Comparison of ENCODE assay signal across 24 cellular contexts in genomic region chr12:130666645-130667044, GRCh38. TPM values are rescaled to one million over a fixed set of nuclear protein-coding genes. Genes with fewer than 3 reads are reported as not detected.
"Had no signal": no experiment of that assay in that cellular context is flagged by ENCODE, and none has a peak within 500 bp of the region (broad histone marks: within the 10 kb centered on the region; RNA-seq: fewer than 3 reads in every experiment).

No MANE protein-coding gene starts in this region.

- ATAC-seq: Panc1, SK-N-SH treated with all-trans-retinoic acid at 6 μM for 48 hours, T-cell had no signal

- H3K4me2 ChIP-seq: PC-9 had no signal

- H3K36me3 Mint-ChIP-seq: T-cell had no signal

- H3K4me3 ChIP-seq: PC-9, SK-N-MC had no signal

- H3K4me3 Mint-ChIP-seq: T-cell had no signal

- H2AFZ ChIP-seq: PC-9 had no signal

- H3K27ac Mint-ChIP-seq: T-cell had no signal

- H3K4me1 Mint-ChIP-seq: T-cell had no signal

- DNase-seq: Karpas-422, MM.1S, MV-4-11, NCI-H1105, NCI-H1417 treated with DMSO at 0.1 percent for 48 hours, NCI-H1436 treated with DMSO at 0.1 percent for 48 hours, NCI-H187 treated with DMSO at 0.1 percent for 48 hours, NCI-H2029, NCI-H2227 treated with DMSO at 0.1 percent for 48 hours, NCI-H446, NCI-H526 treated with DMSO at 0.1 percent for 48 hours, NCI-H774, PC-9, Right ventricle myocardium superior, RPMI8226, SHP77 treated with DMSO at 0.1 percent for 48 hours, T-cell had no signal

- H3K27ac ChIP-seq: PC-9, SK-N-MC had no signal

RNA-seq across cellular contexts. Expression of gene RIMBP2, which starts 49.5 kb away (rescaled TPM):
- total RNA-seq: LHCN-M2, MCF 10A, OCI-LY7, PC-9, Right ventricle myocardium superior, SK-MEL-5 had no signal
